Comparison of ENCODE assay signal across 11 cellular contexts in the genomic region with DNA sequence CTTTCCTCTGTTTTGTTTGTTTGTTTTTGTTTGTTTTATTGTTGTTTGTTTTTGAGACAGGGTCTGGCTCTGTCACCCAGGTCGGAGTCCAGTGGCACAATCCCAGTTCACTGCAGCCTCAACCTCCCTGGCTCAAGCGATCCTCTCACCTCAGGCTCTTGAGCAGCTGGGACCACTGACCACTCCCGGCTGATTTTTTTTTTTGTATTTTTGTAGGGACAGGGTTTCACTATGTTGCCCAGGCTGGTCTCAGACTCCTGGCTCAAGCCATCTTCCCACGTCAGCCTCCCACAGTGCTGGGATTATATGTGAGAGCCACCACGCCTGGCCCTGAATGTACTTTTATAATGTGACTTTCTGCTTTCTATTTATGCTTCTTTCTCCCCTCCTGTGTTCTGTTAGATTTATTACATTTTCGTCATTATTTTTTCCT. TPM values are rescaled to one million over a fixed set of nuclear protein-coding genes. Genes with fewer than 3 reads are reported as not detected.
A peak's percentile ranks its signal among the peaks of the same experiment; 100 is the strongest.
DNase-seq lines count a peak whose midpoint lies in the region; ATAC-seq, FAIRE-seq and TF ChIP-seq lines count a peak whose summit lies in the region.
"Had no signal": no experiment of that assay in that cellular context is flagged by ENCODE, and none has a peak within 500 bp of the region (broad histone marks: within the 10 kb centered on the region; RNA-seq: fewer than 3 reads in every experiment).

No MANE protein-coding gene starts in this region.

- intact Hi-C loops in right lobe of liver (cut with DNase I) (no loop called here), transverse colon (cut with DNase I; ENCODE audit: low total_unique reads) (no loop called here), ovary (cut with DNase I) (no loop called here)

- H3K27me3 ChIP-seq in astrocyte (ENCODE audit: insufficient read depth, low read length) (no peaks in the 10 kb centered on the region), right lobe of liver (no peaks in the 10 kb centered on the region), transverse colon (no peaks in the 10 kb centered on the region), ovary (no peaks in the 10 kb centered on the region)
- H3K27me3 ChIP-seq: Peyer's patch had no signal

- TF ChIP-seq CTCF in astrocyte (IDR thresholded peaks at IDR 0.05; ENCODE audit: insufficient read depth, low read depth, low read length) (no peak), right lobe of liver (IDR thresholded peaks at IDR 0.05) (no peak), transverse colon (IDR thresholded peaks at IDR 0.05) (no peak), ovary (IDR thresholded peaks at IDR 0.05) (no peak)

- no peak overlapping the region for H2AFZ ChIP-seq in astrocyte (ENCODE audit: low read depth, low read length)

- FAIRE-seq in astrocyte (lab: Jason Lieb, UNC) = no peak

- peak overlapping the region; percentile 85 for H3K9ac ChIP-seq in astrocyte (ENCODE audit: low read length)

- in situ Hi-C loops in transverse colon (cut with MboI; ENCODE audit: low pct_ligation_motif_present in 1 of 4, low pct_unique_long_range_greater_than_20kb in 1 of 4, low sequenced_read_pairs in 3 of 4) = no loop called here

- H3K4me3 Mint-ChIP-seq in activated naive CD4-positive, alpha-beta T cell treated with anti-CD3 and anti-CD28 coated beads, Interleukin-2, amount 10 ng/mL, durations not matched to agents 7 days and 5 days = peak overlapping the region; percentile 74
- peak overlapping the region; percentile 86 for H3K4me3 Mint-ChIP-seq in astrocyte (ENCODE audit: unreplicated experiment)

- H3K27ac ChIP-seq in astrocyte (ENCODE audit: low read depth, low read length) (peak overlapping the region; percentile 70), right lobe of liver (peak overlapping the region; percentile 67 to 76 (median 71)), transverse colon (peak overlapping the region; percentile 90 to 94 (median 92)), ovary (no peak overlapping the region)

- peaks cover 28% of the 10 kb centered on the region for H3K27me3 Mint-ChIP-seq in activated naive CD4-positive, alpha-beta T cell treated with anti-CD3 and anti-CD28 coated beads, Interleukin-2, amount 10 ng/mL, durations not matched to agents 7 days and 5 days
- H3K27me3 Mint-ChIP-seq in astrocyte (ENCODE audit: low read depth, unreplicated experiment) = peaks cover 12% of the 10 kb centered on the region

- 59% methylated on average over 6 of the region's 6 CpGs for WGBS in right lobe of liver (ENCODE audit: insufficient coverage, low coverage, low lambda C conversion rate, missing lambda C conversion rate)
- WGBS in transverse colon (ENCODE audit: low coverage in 1 of 2), 2 donors = 73 to 75% methylated on average over 6 of the region's 6 CpGs
- WGBS in ovary, 3 donors = 81 to 87% (median 86%) methylated on average over 6 of the region's 6 CpGs

- H3K4me1 Mint-ChIP-seq in activated naive CD4-positive, alpha-beta T cell treated with anti-CD3 and anti-CD28 coated beads, Interleukin-2, amount 10 ng/mL, durations not matched to agents 7 days and 5 days = peaks cover 20% of the 10 kb centered on the region
- H3K4me1 Mint-ChIP-seq in astrocyte (ENCODE audit: low read depth, unreplicated experiment) = peaks cover 10% of the 10 kb centered on the region

- peak overlapping the region; percentile 64 for H3K4me3 ChIP-seq in astrocyte (ENCODE audit: insufficient read depth, low read depth, low read length)
- H3K4me3 ChIP-seq in right lobe of liver = peak overlapping the region; percentile 54 to 61 (median 59)
- peak overlapping the region in 3 of 4 donors; percentile 31 to 84 (median 61) for H3K4me3 ChIP-seq in transverse colon
- H3K4me3 ChIP-seq in ovary = no peak overlapping the region

- no peaks in the 10 kb centered on the region for H4K20me1 ChIP-seq in astrocyte (ENCODE audit: insufficient read depth, low read length)

- H3K4me1 ChIP-seq in astrocyte (ENCODE audit: insufficient read depth, low read length) = peaks cover 12% of the 10 kb centered on the region
- H3K4me1 ChIP-seq in right lobe of liver = peaks cover 3 to 18% (median 4%) of the 10 kb centered on the region in 4 donors
- peaks cover 10 to 25% (median 20%) of the 10 kb centered on the region in 4 donors for H3K4me1 ChIP-seq in transverse colon
- H3K4me1 ChIP-seq in ovary (ENCODE audit: insufficient read depth) = peaks cover 4% of the 10 kb centered on the region

- H3K4me2 ChIP-seq in astrocyte (ENCODE audit: low read length) = peak overlapping the region; percentile 83

- no peak for TF ChIP-seq EP300 in transverse colon (IDR thresholded peaks at IDR 0.05; ENCODE audit: low read depth)
- TF ChIP-seq EP300 in ovary (IDR thresholded peaks at IDR 0.05) = no peak

- CTCF ChIA-PET in activated naive CD4-positive, alpha-beta T cell treated with anti-CD3 and anti-CD28 coated beads, Interleukin-2, amount 10 ng/mL, durations not matched to agents 7 days and 5 days (lab: Charles Lee) = interaction anchor here (1.5 to 4.9 kb wide), 2 partner anchors 11 to 131 kb away, joined by 3 to 38 read pairs; a partner anchor contains a TSS

- peaks cover 4% of the 10 kb centered on the region for H3K79me2 ChIP-seq in astrocyte (ENCODE audit: insufficient read depth, low read length)

- H3K9me3 Mint-ChIP-seq in activated naive CD4-positive, alpha-beta T cell treated with anti-CD3 and anti-CD28 coated beads, Interleukin-2, amount 10 ng/mL, durations not matched to agents 7 days and 5 days = no peaks in the 10 kb centered on the region
- no peaks in the 10 kb centered on the region for H3K9me3 Mint-ChIP-seq in astrocyte (ENCODE audit: unreplicated experiment)

- no peak for TF ChIP-seq POLR2A in right lobe of liver (IDR thresholded peaks at IDR 0.05)
- TF ChIP-seq POLR2A in transverse colon (IDR thresholded peaks at IDR 0.05) = no peak
- TF ChIP-seq POLR2A in ovary (IDR thresholded peaks at IDR 0.05) = no peak

- peak in 1 of 4 donors; percentile 1 for ATAC-seq in right lobe of liver

- H3K9me3 ChIP-seq in astrocyte (ENCODE audit: insufficient read depth, low read depth, low read length) = no peaks in the 10 kb centered on the region
- no peaks in the 10 kb centered on the region for H3K9me3 ChIP-seq in right lobe of liver
- no peaks in the 10 kb centered on the region for H3K9me3 ChIP-seq in transverse colon
- no peaks in the 10 kb centered on the region for H3K9me3 ChIP-seq in ovary
- H3K9me3 ChIP-seq: Peyer's patch had no signal

- H3K27ac Mint-ChIP-seq in activated naive CD4-positive, alpha-beta T cell treated with anti-CD3 and anti-CD28 coated beads, Interleukin-2, amount 10 ng/mL, durations not matched to agents 7 days and 5 days = peak overlapping the region; percentile 68
- peak overlapping the region; percentile 49 for H3K27ac Mint-ChIP-seq in astrocyte (ENCODE audit: unreplicated experiment)

- no peaks in the 10 kb centered on the region for H3K36me3 Mint-ChIP-seq in activated naive CD4-positive, alpha-beta T cell treated with anti-CD3 and anti-CD28 coated beads, Interleukin-2, amount 10 ng/mL, durations not matched to agents 7 days and 5 days
- H3K36me3 Mint-ChIP-seq in astrocyte (ENCODE audit: low read depth, unreplicated experiment) = no peaks in the 10 kb centered on the region

- no peak for DNase-seq in activated naive CD4-positive, alpha-beta T cell treated with anti-CD3 and anti-CD28 coated beads, Interleukin-2, amount 10 ng/mL, durations not matched to agents 7 days and 5 days
- DNase-seq in activated naive CD4-positive, alpha-beta T cell treated with anti-CD3 and anti-CD28 coated beads, Interleukin-2, amount 50 U/mL, for 16 hours = no peak
- no peak for DNase-seq in astrocyte (ENCODE audit: low read depth)
- peak in 1 of 3 donors; percentile 31 for DNase-seq in right lobe of liver
- peak; percentile 23 for DNase-seq in transverse colon
- DNase-seq in NCI-H1048 (lab: John Stamatoyannopoulos, UW) = no peak
- no peak for DNase-seq in ovary
- no peak for DNase-seq in NCI-H510A (lab: John Stamatoyannopoulos, UW)
- DNase-seq: DMS53 had no signal

- H3K36me3 ChIP-seq in astrocyte (ENCODE audit: insufficient read depth, low read length) (no peaks in the 10 kb centered on the region), right lobe of liver (no peaks in the 10 kb centered on the region), transverse colon (no peaks in the 10 kb centered on the region), ovary (no peaks in the 10 kb centered on the region)
- H3K36me3 ChIP-seq: Peyer's patch had no signal

RNA-seq across cellular contexts. Expression of a gene that starts 5.0 kb away (rescaled TPM):
- total RNA-seq in astrocyte = 0.91 and 1.4 TPM in 2 replicates
- 1 to 10 TPM in 1 of 6 experiments, under 1 TPM in 3, not detected in 2; 0.44 to 1.4 (median 0.58) TPM for total RNA-seq in right lobe of liver
- total RNA-seq in transverse colon = under 1 TPM in 1 of 4 donors, not detected in 3; 0.48 TPM
- under 1 TPM in 6 of 7 donors, not detected in 1; 0.10 to 0.43 (median 0.14) TPM for total RNA-seq in ovary
- polyA plus RNA-seq in ovary = under 1 TPM in 1 of 2 donors, not detected in 1; 0.04 TPM
- total RNA-seq: mononuclear cell, Peyer's patch had no signal

RNA-seq across cellular contexts. Expression of a gene that starts 9.0 kb away (rescaled TPM):
- total RNA-seq in astrocyte = 0.84 and 1.4 TPM in 2 replicates
- total RNA-seq in right lobe of liver = 10 to 100 TPM in 1 of 6 experiments, 1 to 10 TPM in 5; 2.3 to 13.2 (median 6.0) TPM
- total RNA-seq in transverse colon = 1 to 10 TPM in 3 of 4 donors, not detected in 1; 5.2 to 9.5 (median 5.3) TPM
- total RNA-seq in ovary = 1 to 10 TPM; 1.6 to 3.3 (median 2.3) TPM
- polyA plus RNA-seq in ovary = 1 to 10 TPM in 1 of 2 donors, under 1 TPM in 1; 0.42 to 1.4 TPM

RNA-seq across cellular contexts. Expression of a gene that starts 19.2 kb away (rescaled TPM):
- total RNA-seq in astrocyte = 583 and 602 TPM in 2 replicates
- total RNA-seq in right lobe of liver = 100 to 1,000 TPM in 4 of 6 experiments, 10 to 100 TPM in 2; 85.9 to 147 (median 104) TPM
- total RNA-seq in transverse colon = 100 to 1,000 TPM; 123 to 191 (median 174) TPM
- total RNA-seq in ovary = 100 to 1,000 TPM in 6 of 7 donors, 10 to 100 TPM in 1; 92.9 to 314 (median 255) TPM
- 100 to 1,000 TPM; 137 to 262 TPM for polyA plus RNA-seq in ovary

Comparison
In these comparisons a context has a peak if more than half of its experiments do, and no peak if none do; other contexts are left out.
1. H3K27ac ChIP-seq: peak in astrocyte (single experiment), right lobe of liver (3 of 3) and transverse colon (4 of 4); none in ovary (0 of 2).